1 cellular context compared by ENCODE assay signal in genomic region chr7:139035588-139036353, GRCh38.
A peak's percentile ranks its signal among the peaks of the same experiment; 100 is the strongest.
TF ChIP-seq lines count a peak whose summit lies in the region.

ZC3HAV1L (minus strand) TSS chr7:139036042; CDS start chr7:139036017, 25 bp downstream.

TF ChIP-seq in HepG2, 621 proteins besides CTCF, POLR2A, EP300 and RAD21 (continued from another document and continues in another):
- no peak for TF ChIP-seq HIC2 (CRISPR knock-in tag; IDR thresholded peaks at IDR 0.05; ENCODE audit: low read depth)
- peak; percentile 65 for TF ChIP-seq ZNF121 (CRISPR knock-in tag; IDR thresholded peaks at IDR 0.05)
- no peak for TF ChIP-seq SSRP1 (CRISPR knock-in tag; IDR thresholded peaks at IDR 0.05)
- no peak for TF ChIP-seq CEBPG (CRISPR knock-in tag; IDR thresholded peaks at IDR 0.05)
- TF ChIP-seq, protein P1, sequence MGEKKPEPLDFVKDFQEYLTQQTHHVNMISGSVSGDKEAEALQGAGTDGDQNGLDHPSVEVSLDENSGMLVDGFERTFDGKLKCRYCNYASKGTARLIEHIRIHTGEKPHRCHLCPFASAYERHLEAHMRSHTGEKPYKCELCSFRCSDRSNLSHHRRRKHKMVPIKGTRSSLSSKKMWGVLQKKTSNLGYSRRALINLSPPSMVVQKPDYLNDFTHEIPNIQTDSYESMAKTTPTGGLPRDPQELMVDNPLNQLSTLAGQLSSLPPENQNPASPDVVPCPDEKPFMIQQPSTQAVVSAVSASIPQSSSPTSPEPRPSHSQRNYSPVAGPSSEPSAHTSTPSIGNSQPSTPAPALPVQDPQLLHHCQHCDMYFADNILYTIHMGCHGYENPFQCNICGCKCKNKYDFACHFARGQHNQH (CRISPR knock-in tag; IDR thresholded peaks at IDR 0.05), result peak; percentile 39; the same call in 1 of the 2 replicates
- peak; percentile 82 for TF ChIP-seq YEATS4 (CRISPR knock-in tag; IDR thresholded peaks at IDR 0.05; ENCODE audit: borderline replicate concordance)
- TF ChIP-seq CBX1 (IDR thresholded peaks at IDR 0.05; ENCODE audit: low read depth), result no peak
- no peak for TF ChIP-seq POLR2AphosphoS2 (IDR thresholded peaks at IDR 0.05; ENCODE audit: low read depth, low read length)
- no peak for TF ChIP-seq ZNF17 (CRISPR knock-in tag; IDR thresholded peaks at IDR 0.05)
- TF ChIP-seq ESRRA (CRISPR knock-in tag; IDR thresholded peaks at IDR 0.05; ENCODE audit: low read depth), result peak; percentile 32; the same call in 1 of the 2 replicates
- TF ChIP-seq GPN1 (CRISPR knock-in tag; IDR thresholded peaks at IDR 0.05; ENCODE audit: borderline replicate concordance), result no peak
- TF ChIP-seq ZNF547 (CRISPR knock-in tag; IDR thresholded peaks at IDR 0.05), result no peak
- TF ChIP-seq ZNF672 (CRISPR knock-in tag; IDR thresholded peaks at IDR 0.05), result no peak
- TF ChIP-seq ZNF282 (IDR thresholded peaks at IDR 0.05; ENCODE audit: partially characterized antibody), result no peak
- TF ChIP-seq, protein P2, sequence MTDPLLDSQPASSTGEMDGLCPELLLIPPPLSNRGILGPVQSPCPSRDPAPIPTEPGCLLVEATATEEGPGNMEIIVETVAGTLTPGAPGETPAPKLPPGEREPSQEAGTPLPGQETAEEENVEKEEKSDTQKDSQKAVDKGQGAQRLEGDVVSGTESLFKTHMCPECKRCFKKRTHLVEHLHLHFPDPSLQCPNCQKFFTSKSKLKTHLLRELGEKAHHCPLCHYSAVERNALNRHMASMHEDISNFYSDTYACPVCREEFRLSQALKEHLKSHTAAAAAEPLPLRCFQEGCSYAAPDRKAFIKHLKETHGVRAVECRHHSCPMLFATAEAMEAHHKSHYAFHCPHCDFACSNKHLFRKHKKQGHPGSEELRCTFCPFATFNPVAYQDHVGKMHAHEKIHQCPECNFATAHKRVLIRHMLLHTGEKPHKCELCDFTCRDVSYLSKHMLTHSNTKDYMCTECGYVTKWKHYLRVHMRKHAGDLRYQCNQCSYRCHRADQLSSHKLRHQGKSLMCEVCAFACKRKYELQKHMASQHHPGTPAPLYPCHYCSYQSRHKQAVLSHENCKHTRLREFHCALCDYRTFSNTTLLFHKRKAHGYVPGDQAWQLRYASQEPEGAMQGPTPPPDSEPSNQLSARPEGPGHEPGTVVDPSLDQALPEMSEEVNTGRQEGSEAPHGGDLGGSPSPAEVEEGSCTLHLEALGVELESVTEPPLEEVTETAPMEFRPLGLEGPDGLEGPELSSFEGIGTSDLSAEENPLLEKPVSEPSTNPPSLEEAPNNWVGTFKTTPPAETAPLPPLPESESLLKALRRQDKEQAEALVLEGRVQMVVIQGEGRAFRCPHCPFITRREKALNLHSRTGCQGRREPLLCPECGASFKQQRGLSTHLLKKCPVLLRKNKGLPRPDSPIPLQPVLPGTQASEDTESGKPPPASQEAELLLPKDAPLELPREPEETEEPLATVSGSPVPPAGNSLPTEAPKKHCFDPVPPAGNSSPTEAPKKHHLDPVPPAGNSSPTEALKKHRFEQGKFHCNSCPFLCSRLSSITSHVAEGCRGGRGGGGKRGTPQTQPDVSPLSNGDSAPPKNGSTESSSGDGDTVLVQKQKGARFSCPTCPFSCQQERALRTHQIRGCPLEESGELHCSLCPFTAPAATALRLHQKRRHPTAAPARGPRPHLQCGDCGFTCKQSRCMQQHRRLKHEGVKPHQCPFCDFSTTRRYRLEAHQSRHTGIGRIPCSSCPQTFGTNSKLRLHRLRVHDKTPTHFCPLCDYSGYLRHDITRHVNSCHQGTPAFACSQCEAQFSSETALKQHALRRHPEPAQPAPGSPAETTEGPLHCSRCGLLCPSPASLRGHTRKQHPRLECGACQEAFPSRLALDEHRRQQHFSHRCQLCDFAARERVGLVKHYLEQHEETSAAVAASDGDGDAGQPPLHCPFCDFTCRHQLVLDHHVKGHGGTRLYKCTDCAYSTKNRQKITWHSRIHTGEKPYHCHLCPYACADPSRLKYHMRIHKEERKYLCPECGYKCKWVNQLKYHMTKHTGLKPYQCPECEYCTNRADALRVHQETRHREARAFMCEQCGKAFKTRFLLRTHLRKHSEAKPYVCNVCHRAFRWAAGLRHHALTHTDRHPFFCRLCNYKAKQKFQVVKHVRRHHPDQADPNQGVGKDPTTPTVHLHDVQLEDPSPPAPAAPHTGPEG (CRISPR knock-in tag; IDR thresholded peaks at IDR 0.05), result no peak
- no peak for TF ChIP-seq FOXO4 (CRISPR knock-in tag; conservative IDR thresholded peaks at IDR 0.05)
- TF ChIP-seq U2AF1 (optimal IDR thresholded peaks at IDR 0.05; ENCODE audit: low read depth, low read length), result no peak
- TF ChIP-seq CREB1 (IDR thresholded peaks at IDR 0.05), result no peak
- TF ChIP-seq CREB1 (CRISPR knock-in tag; IDR thresholded peaks at IDR 0.05), result no peak
- no peak for TF ChIP-seq ZFP62 (CRISPR knock-in tag; IDR thresholded peaks at IDR 0.05)
- TF ChIP-seq, protein P3, sequence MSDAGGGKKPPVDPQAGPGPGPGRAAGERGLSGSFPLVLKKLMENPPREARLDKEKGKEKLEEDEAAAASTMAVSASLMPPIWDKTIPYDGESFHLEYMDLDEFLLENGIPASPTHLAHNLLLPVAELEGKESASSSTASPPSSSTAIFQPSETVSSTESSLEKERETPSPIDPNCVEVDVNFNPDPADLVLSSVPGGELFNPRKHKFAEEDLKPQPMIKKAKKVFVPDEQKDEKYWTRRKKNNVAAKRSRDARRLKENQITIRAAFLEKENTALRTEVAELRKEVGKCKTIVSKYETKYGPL (CRISPR knock-in tag; IDR thresholded peaks at IDR 0.05), result no peak
- no peak for TF ChIP-seq HMGA1 (CRISPR knock-in tag; conservative IDR thresholded peaks at IDR 0.05)
- TF ChIP-seq, protein P4, sequence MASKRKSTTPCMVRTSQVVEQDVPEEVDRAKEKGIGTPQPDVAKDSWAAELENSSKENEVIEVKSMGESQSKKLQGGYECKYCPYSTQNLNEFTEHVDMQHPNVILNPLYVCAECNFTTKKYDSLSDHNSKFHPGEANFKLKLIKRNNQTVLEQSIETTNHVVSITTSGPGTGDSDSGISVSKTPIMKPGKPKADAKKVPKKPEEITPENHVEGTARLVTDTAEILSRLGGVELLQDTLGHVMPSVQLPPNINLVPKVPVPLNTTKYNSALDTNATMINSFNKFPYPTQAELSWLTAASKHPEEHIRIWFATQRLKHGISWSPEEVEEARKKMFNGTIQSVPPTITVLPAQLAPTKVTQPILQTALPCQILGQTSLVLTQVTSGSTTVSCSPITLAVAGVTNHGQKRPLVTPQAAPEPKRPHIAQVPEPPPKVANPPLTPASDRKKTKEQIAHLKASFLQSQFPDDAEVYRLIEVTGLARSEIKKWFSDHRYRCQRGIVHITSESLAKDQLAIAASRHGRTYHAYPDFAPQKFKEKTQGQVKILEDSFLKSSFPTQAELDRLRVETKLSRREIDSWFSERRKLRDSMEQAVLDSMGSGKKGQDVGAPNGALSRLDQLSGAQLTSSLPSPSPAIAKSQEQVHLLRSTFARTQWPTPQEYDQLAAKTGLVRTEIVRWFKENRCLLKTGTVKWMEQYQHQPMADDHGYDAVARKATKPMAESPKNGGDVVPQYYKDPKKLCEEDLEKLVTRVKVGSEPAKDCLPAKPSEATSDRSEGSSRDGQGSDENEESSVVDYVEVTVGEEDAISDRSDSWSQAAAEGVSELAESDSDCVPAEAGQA (IDR thresholded peaks at IDR 0.05; ENCODE audit: low read depth), result no peak
- TF ChIP-seq, protein P4 (CRISPR knock-in tag; IDR thresholded peaks at IDR 0.05; ENCODE audit: borderline replicate concordance), result no peak; the same call in 1 of the 2 replicates
- no peak for TF ChIP-seq KLF13 (CRISPR knock-in tag; IDR thresholded peaks at IDR 0.05)
- peak; percentile 31; the same call in 1 of the 2 replicates for TF ChIP-seq BCL6 (CRISPR knock-in tag; IDR thresholded peaks at IDR 0.05)
- TF ChIP-seq, protein P5, sequence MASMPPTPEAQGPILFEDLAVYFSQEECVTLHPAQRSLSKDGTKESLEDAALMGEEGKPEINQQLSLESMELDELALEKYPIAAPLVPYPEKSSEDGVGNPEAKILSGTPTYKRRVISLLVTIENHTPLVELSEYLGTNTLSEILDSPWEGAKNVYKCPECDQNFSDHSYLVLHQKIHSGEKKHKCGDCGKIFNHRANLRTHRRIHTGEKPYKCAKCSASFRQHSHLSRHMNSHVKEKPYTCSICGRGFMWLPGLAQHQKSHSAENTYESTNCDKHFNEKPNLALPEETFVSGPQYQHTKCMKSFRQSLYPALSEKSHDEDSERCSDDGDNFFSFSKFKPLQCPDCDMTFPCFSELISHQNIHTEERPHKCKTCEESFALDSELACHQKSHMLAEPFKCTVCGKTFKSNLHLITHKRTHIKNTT (CRISPR knock-in tag; IDR thresholded peaks at IDR 0.05), result no peak
- no peak for TF ChIP-seq ZNF550 (CRISPR knock-in tag; IDR thresholded peaks at IDR 0.05; ENCODE audit: borderline replicate concordance)
- TF ChIP-seq, protein P6, sequence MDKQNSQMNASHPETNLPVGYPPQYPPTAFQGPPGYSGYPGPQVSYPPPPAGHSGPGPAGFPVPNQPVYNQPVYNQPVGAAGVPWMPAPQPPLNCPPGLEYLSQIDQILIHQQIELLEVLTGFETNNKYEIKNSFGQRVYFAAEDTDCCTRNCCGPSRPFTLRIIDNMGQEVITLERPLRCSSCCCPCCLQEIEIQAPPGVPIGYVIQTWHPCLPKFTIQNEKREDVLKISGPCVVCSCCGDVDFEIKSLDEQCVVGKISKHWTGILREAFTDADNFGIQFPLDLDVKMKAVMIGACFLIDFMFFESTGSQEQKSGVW (CRISPR knock-in tag; IDR thresholded peaks at IDR 0.05; ENCODE audit: borderline replicate concordance), result no peak
- TF ChIP-seq ZNF430 (CRISPR knock-in tag; IDR thresholded peaks at IDR 0.05), result no peak
- TF ChIP-seq ZSCAN21 (CRISPR knock-in tag; IDR thresholded peaks at IDR 0.05; ENCODE audit: borderline replicate concordance), result peak; percentile 72
- TF ChIP-seq, protein P7, sequence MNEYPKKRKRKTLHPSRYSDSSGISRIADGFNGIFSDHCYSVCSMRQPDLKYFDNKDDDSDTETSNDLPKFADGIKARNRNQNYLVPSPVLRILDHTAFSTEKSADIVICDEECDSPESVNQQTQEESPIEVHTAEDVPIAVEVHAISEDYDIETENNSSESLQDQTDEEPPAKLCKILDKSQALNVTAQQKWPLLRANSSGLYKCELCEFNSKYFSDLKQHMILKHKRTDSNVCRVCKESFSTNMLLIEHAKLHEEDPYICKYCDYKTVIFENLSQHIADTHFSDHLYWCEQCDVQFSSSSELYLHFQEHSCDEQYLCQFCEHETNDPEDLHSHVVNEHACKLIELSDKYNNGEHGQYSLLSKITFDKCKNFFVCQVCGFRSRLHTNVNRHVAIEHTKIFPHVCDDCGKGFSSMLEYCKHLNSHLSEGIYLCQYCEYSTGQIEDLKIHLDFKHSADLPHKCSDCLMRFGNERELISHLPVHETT (CRISPR knock-in tag; conservative IDR thresholded peaks at IDR 0.05), result no peak
- TF ChIP-seq NR2F1 (CRISPR knock-in tag; IDR thresholded peaks at IDR 0.05), result no peak
- TF ChIP-seq PAF1 (CRISPR knock-in tag; IDR thresholded peaks at IDR 0.05), result no peak
- TF ChIP-seq, protein P8, sequence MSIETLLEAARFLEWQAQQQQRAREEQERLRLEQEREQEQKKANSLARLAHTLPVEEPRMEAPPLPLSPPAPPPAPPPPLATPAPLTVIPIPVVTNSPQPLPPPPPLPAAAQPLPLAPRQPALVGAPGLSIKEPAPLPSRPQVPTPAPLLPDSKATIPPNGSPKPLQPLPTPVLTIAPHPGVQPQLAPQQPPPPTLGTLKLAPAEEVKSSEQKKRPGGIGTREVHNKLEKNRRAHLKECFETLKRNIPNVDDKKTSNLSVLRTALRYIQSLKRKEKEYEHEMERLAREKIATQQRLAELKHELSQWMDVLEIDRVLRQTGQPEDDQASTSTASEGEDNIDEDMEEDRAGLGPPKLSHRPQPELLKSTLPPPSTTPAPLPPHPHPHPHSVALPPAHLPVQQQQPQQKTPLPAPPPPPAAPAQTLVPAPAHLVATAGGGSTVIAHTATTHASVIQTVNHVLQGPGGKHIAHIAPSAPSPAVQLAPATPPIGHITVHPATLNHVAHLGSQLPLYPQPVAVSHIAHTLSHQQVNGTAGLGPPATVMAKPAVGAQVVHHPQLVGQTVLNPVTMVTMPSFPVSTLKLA (IDR thresholded peaks at IDR 0.05), result no peak
- peak; percentile 47; the same call in 1 of the 2 replicates for TF ChIP-seq SALL1 (CRISPR knock-in tag; IDR thresholded peaks at IDR 0.05)
